19 cellular contexts compared by ENCODE assay signal in the genomic region with DNA sequence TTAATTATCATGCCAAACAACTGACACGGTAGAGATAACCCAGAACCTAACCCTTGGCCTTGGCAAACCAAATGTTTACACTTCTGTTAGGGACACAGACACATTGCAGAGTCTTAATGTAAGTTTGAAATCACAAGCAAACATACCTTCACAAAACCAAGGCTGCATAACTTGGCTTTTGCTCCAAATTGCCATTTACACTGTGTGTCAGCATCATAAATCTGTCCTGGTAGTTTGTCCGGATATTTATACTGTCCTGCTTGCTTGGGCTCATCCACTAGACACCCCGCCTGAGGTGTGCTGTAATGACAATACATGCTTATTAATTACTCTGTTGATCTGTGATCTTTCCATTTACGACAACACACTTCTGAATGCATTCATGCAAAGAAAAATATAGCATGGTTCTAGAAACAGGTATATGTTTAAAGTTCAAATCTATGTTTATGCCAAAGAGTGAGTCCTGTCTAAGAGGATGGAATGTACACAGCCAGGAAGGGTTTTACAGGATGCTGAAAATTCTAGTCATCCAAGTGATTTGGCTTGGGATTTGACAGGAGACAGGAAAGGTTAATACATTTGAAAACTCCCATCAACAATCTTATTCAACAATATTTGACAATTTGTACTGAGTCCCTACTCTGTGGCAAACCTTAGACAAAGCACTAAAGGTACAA.
DNase-seq lines count a peak whose midpoint lies in the region; ATAC-seq and TF ChIP-seq lines count a peak whose summit lies in the region.
"Had no signal": no experiment of that assay in that cellular context is flagged by ENCODE, and none has a peak within 500 bp of the region (broad histone marks: within the 10 kb centered on the region; RNA-seq: fewer than 3 reads in every experiment).

No MANE protein-coding gene starts in this region.

- DNase-seq in SK-N-SH (no peak), M059J (ENCODE audit: low read depth) (peak; percentile 40), hepatocyte (ENCODE audit: low spot score) (no peak), DMS153 treated with DMSO at 0.1 percent for 48 hours (lab: John Stamatoyannopoulos, UW; ENCODE audit: unreplicated experiment) (no peak)
- no peak for DNase-seq in activated CD8-positive, alpha-beta T cell treated with anti-CD3 and anti-CD28 coated beads for 36 hours
- DNase-seq in effector memory CD8-positive, alpha-beta T cell = no peak
- DNase-seq: CD4-positive, alpha-beta memory T cell; DND-41; KBM-7; NCI-H1436; NCI-H2029 treated with DMSO at 0.1 percent for 48 hours; NCI-H2171; NCI-H446; NCI-H526 treated with DMSO at 0.1 percent for 48 hours; SHP77; T-helper 1 cell had no signal

- H3K9ac ChIP-seq in SK-N-SH = no peak overlapping the region
- H3K9ac ChIP-seq: BLaER1 had no signal

- H3K79me2 ChIP-seq in SK-N-SH (ENCODE audit: insufficient read depth) (no peaks in the 10 kb centered on the region), hepatocyte (no peaks in the 10 kb centered on the region)

- 33% methylated on average over 4 of the region's 4 CpGs for WGBS in SK-N-SH (ENCODE audit: low lambda C conversion rate)
- WGBS in hepatocyte (ENCODE audit: low lambda C conversion rate, missing lambda C conversion rate) = 30% methylated on average over 4 of the region's 4 CpGs

- no peak for TF ChIP-seq RAD21 in SK-N-SH (IDR thresholded peaks at IDR 0.05; ENCODE audit: low read length)

- H2AFZ ChIP-seq in SK-N-SH (ENCODE audit: low read depth) = no peak overlapping the region
- H2AFZ ChIP-seq in hepatocyte = no peak overlapping the region

- H3K9me2 ChIP-seq in SK-N-SH = no peaks in the 10 kb centered on the region
- H3K9me2 ChIP-seq in hepatocyte (replicated peaks; ENCODE audit: insufficient read depth) = no peaks in the 10 kb centered on the region

- no peak for ATAC-seq in SK-N-SH treated with all-trans-retinoic acid at 6 μM for 48 hours
- no peak for ATAC-seq in activated CD8-positive, alpha-beta T cell treated with anti-CD3 and anti-CD28 coated beads for 36 hours
- ATAC-seq in effector memory CD8-positive, alpha-beta T cell (replicated peaks) = no peak
- ATAC-seq: HCT116 had no signal

- peaks cover 9% of the 10 kb centered on the region for H3K27me3 Mint-ChIP-seq in activated CD8-positive, alpha-beta T cell treated with anti-CD3 and anti-CD28 coated beads for 36 hours
- H3K27me3 Mint-ChIP-seq in effector memory CD8-positive, alpha-beta T cell = peaks cover 0 to 9% of the 10 kb centered on the region in 2 donors

- no peak overlapping the region for H3K27ac ChIP-seq in SK-N-SH (ENCODE audit: low read depth in 2 of 2, low read length in 1 of 2)
- H3K27ac ChIP-seq in hepatocyte = peak overlapping the region; percentile 4
- H3K27ac ChIP-seq: BLaER1 had no signal

- H3K9me3 ChIP-seq in SK-N-SH = no peaks in the 10 kb centered on the region
- no peaks in the 10 kb centered on the region for H3K9me3 ChIP-seq in hepatocyte (ENCODE audit: low read depth)
- H3K9me3 ChIP-seq: BLaER1 had no signal

- TF ChIP-seq CTCF in SK-N-SH (IDR thresholded peaks at IDR 0.05) = no peak
- no peak for TF ChIP-seq CTCF in hepatocyte (IDR thresholded peaks at IDR 0.05; ENCODE audit: poor library complexity)
- no peak for TF ChIP-seq CTCF in activated CD8-positive, alpha-beta T cell treated with anti-CD3 and anti-CD28 coated beads for 36 hours (IDR thresholded peaks at IDR 0.05)

- H3K36me3 ChIP-seq in SK-N-SH (replicated peaks in 1 of 2; ENCODE audit: control insufficient read depth in 1 of 2, insufficient read depth in 2 of 2, low read length in 1 of 2) (no peaks in the 10 kb centered on the region), hepatocyte (replicated peaks; ENCODE audit: insufficient read depth, low read depth) (no peaks in the 10 kb centered on the region)
- H3K36me3 ChIP-seq: BLaER1 had no signal

- H3K4me3 ChIP-seq in SK-N-SH (ENCODE audit: low read depth in 2 of 2, low read length in 1 of 2) = no peak overlapping the region
- no peak overlapping the region for H3K4me3 ChIP-seq in hepatocyte
- H3K4me3 ChIP-seq: BLaER1 had no signal

- no peak overlapping the region for H3K4me3 Mint-ChIP-seq in activated CD8-positive, alpha-beta T cell treated with anti-CD3 and anti-CD28 coated beads for 36 hours
- H3K4me3 Mint-ChIP-seq in effector memory CD8-positive, alpha-beta T cell = no peak overlapping the region
- H3K4me3 Mint-ChIP-seq: CD4-positive, alpha-beta memory T cell had no signal

- no peaks in the 10 kb centered on the region for H4K20me1 ChIP-seq in SK-N-SH (ENCODE audit: insufficient read depth)
- no peaks in the 10 kb centered on the region for H4K20me1 ChIP-seq in hepatocyte (ENCODE audit: insufficient read depth, poor library complexity, severe bottlenecking)
- H4K20me1 ChIP-seq: BLaER1 had no signal

- H3K4me1 ChIP-seq in SK-N-SH (ENCODE audit: control insufficient read depth in 1 of 2, insufficient read depth in 2 of 2, low read depth in 1 of 2, low read length in 1 of 2) (no peaks in the 10 kb centered on the region), hepatocyte (ENCODE audit: insufficient read depth) (peaks cover 17% of the 10 kb centered on the region)
- H3K4me1 ChIP-seq: BLaER1 had no signal

- H3K27ac Mint-ChIP-seq in activated CD8-positive, alpha-beta T cell treated with anti-CD3 and anti-CD28 coated beads for 36 hours = no peak overlapping the region
- no peak overlapping the region for H3K27ac Mint-ChIP-seq in effector memory CD8-positive, alpha-beta T cell
- H3K27ac Mint-ChIP-seq: CD4-positive, alpha-beta memory T cell had no signal

- no peak for TF ChIP-seq EP300 in SK-N-SH (IDR thresholded peaks at IDR 0.05; ENCODE audit: borderline replicate concordance in 1 of 2, low read depth in 1 of 2, low read length in 1 of 2)

- H3K27me3 ChIP-seq in SK-N-SH (ENCODE audit: insufficient read depth) = no peaks in the 10 kb centered on the region; the same call in 1 of the 2 replicates
- no peaks in the 10 kb centered on the region for H3K27me3 ChIP-seq in hepatocyte
- H3K27me3 ChIP-seq: BLaER1 had no signal

- POLR2A ChIA-PET in SK-N-SH (lab: Yijun Ruan, JAX) = no interaction called here
- POLR2A ChIA-PET in activated CD8-positive, alpha-beta T cell treated with anti-CD3 and anti-CD28 coated beads for 36 hours (lab: Charles Lee) = no interaction called here

- no peaks in the 10 kb centered on the region for H3K4me1 Mint-ChIP-seq in activated CD8-positive, alpha-beta T cell treated with anti-CD3 and anti-CD28 coated beads for 36 hours (ENCODE audit: low read depth)
- no peaks in the 10 kb centered on the region for H3K4me1 Mint-ChIP-seq in effector memory CD8-positive, alpha-beta T cell (ENCODE audit: low read depth in 2 of 2)
- H3K4me1 Mint-ChIP-seq: CD4-positive, alpha-beta memory T cell had no signal

- no peaks in the 10 kb centered on the region for H3K36me3 Mint-ChIP-seq in activated CD8-positive, alpha-beta T cell treated with anti-CD3 and anti-CD28 coated beads for 36 hours (ENCODE audit: low read depth)
- no peaks in the 10 kb centered on the region for H3K36me3 Mint-ChIP-seq in effector memory CD8-positive, alpha-beta T cell (ENCODE audit: insufficient read depth)
- H3K36me3 Mint-ChIP-seq: CD4-positive, alpha-beta memory T cell had no signal

- H3K4me2 ChIP-seq in SK-N-SH (no peak overlapping the region), hepatocyte (peak overlapping the region; percentile 16)
- H3K4me2 ChIP-seq: BLaER1 had no signal

- no peaks in the 10 kb centered on the region for H3F3A ChIP-seq in SK-N-SH (replicated peaks; ENCODE audit: insufficient read depth)

- CTCF ChIA-PET in SK-N-SH (lab: Yijun Ruan, JAX) = no interaction called here
- CTCF ChIA-PET in activated CD8-positive, alpha-beta T cell treated with anti-CD3 and anti-CD28 coated beads for 36 hours (lab: Charles Lee) = no interaction called here

- intact Hi-C loops in activated CD8-positive, alpha-beta T cell treated with anti-CD3 and anti-CD28 coated beads for 36 hours (cut with micrococcal nuclease) = no loop called here

- H3K9me3 Mint-ChIP-seq in activated CD8-positive, alpha-beta T cell treated with anti-CD3 and anti-CD28 coated beads for 36 hours = no peaks in the 10 kb centered on the region
- H3K9me3 Mint-ChIP-seq in effector memory CD8-positive, alpha-beta T cell = no peaks in the 10 kb centered on the region
- H3K9me3 Mint-ChIP-seq: CD4-positive, alpha-beta memory T cell had no signal

TF ChIP-seq in SK-N-SH treated with all-trans-retinoic acid at 6 μM for 48 hours, 23 proteins besides CTCF, POLR2A, EP300 and RAD21:
- peak; percentile 66 for TF ChIP-seq ISL1 (CRISPR knock-in tag; IDR thresholded peaks at IDR 0.05)
- no peak for TF ChIP-seq ZC3H10 (CRISPR knock-in tag; IDR thresholded peaks at IDR 0.05)
TF ChIP-seq in SK-N-SH treated with all-trans-retinoic acid at 6 μM for 48 hours: peak in this region for 1.

TF ChIP-seq in SK-N-SH, 30 proteins besides CTCF, POLR2A, EP300 and RAD21 (continues in another document):
- no peak for TF ChIP-seq EZH2phosphoT487 (IDR thresholded peaks at IDR 0.05; ENCODE audit: borderline replicate concordance, low read depth)
- TF ChIP-seq, protein P1, sequence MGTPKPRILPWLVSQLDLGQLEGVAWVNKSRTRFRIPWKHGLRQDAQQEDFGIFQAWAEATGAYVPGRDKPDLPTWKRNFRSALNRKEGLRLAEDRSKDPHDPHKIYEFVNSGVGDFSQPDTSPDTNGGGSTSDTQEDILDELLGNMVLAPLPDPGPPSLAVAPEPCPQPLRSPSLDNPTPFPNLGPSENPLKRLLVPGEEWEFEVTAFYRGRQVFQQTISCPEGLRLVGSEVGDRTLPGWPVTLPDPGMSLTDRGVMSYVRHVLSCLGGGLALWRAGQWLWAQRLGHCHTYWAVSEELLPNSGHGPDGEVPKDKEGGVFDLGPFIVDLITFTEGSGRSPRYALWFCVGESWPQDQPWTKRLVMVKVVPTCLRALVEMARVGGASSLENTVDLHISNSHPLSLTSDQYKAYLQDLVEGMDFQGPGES (IDR thresholded peaks at IDR 0.05; ENCODE audit: low read depth, low read length) = no peak
- TF ChIP-seq, protein P2, sequence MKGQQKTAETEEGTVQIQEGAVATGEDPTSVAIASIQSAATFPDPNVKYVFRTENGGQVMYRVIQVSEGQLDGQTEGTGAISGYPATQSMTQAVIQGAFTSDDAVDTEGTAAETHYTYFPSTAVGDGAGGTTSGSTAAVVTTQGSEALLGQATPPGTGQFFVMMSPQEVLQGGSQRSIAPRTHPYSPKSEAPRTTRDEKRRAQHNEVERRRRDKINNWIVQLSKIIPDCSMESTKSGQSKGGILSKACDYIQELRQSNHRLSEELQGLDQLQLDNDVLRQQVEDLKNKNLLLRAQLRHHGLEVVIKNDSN (IDR thresholded peaks at IDR 0.05; ENCODE audit: borderline replicate concordance, low read depth) = no peak
- TF ChIP-seq, protein P3, sequence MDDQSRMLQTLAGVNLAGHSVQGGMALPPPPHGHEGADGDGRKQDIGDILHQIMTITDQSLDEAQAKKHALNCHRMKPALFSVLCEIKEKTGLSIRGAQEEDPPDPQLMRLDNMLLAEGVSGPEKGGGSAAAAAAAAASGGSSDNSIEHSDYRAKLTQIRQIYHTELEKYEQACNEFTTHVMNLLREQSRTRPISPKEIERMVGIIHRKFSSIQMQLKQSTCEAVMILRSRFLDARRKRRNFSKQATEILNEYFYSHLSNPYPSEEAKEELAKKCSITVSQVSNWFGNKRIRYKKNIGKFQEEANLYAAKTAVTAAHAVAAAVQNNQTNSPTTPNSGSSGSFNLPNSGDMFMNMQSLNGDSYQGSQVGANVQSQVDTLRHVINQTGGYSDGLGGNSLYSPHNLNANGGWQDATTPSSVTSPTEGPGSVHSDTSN (IDR thresholded peaks at IDR 0.05) = no peak
- TF ChIP-seq CHD2 (IDR thresholded peaks at IDR 0.05; ENCODE audit: low read length, partially characterized antibody) = no peak
